ENCODE assay signal across 33 cellular contexts in genomic region chr2:72927066-72927465, GRCh38. TPM values are rescaled to one million over a fixed set of nuclear protein-coding genes. Genes with fewer than 3 reads are reported as not detected.
"Had no signal": no experiment of that assay in that cellular context is flagged by ENCODE, and none has a peak within 500 bp of the region (broad histone marks: within the 10 kb centered on the region; RNA-seq: fewer than 3 reads in every experiment).

No MANE protein-coding gene starts in this region.

- ATAC-seq: effector memory CD8-positive, alpha-beta T cell; esophagus mucosa; gastrocnemius medialis; heart right ventricle; left cardiac atrium; left lung; left ventricle myocardium superior; lower lobe of right lung; mucosa of descending colon had no signal

- DNase-seq: colonic mucosa; cortex of kidney; effector CD8-positive, alpha-beta T cell; effector memory CD8-positive, alpha-beta T cell; erythroblast; esophagus squamous epithelium; foreskin fibroblast; foreskin melanocyte; glutamatergic neuron; head of caudate nucleus; heart right ventricle; hippocampal formation; left cardiac atrium; left lung; left ventricle myocardium superior; lower lobe of right lung; mesenchymal stem cell; mucosa of descending colon; naive B cell had no signal

- H3K27ac Mint-ChIP-seq: dendritic cell treated with granulocyte-macrophage colony-stimulating factor and Interleukin-4, amounts not matched to agents 40 ng/mL and 50 ng/mL, for 4 days; effector memory CD8-positive, alpha-beta T cell; endodermal cell; mesothelial cell of epicardium; naive B cell had no signal

- FAIRE-seq: endometrium, islet of Langerhans had no signal

- H3K9me3 ChIP-seq: colonic mucosa, esophagus squamous epithelium, gastrocnemius medialis, heart right ventricle, left lung, lower lobe of right lung, mucosa of descending colon had no signal

- H3K4me3 Mint-ChIP-seq: dendritic cell treated with granulocyte-macrophage colony-stimulating factor and Interleukin-4, amounts not matched to agents 40 ng/mL and 50 ng/mL, for 4 days; effector memory CD8-positive, alpha-beta T cell; endodermal cell; mesothelial cell of epicardium; naive B cell had no signal

- H3K36me3 ChIP-seq: colonic mucosa, esophagus squamous epithelium, gastrocnemius medialis, heart right ventricle, left lung, lower lobe of right lung had no signal

- H3K4me3 ChIP-seq: colonic mucosa, esophagus squamous epithelium, gastrocnemius medialis, heart right ventricle, left lung, lower lobe of right lung, mucosa of descending colon had no signal

- H3K27ac ChIP-seq: colonic mucosa, epithelial cell of prostate, esophagus squamous epithelium, gastrocnemius medialis, heart right ventricle, left lung, lower lobe of right lung had no signal

- H3K9me3 Mint-ChIP-seq: dendritic cell treated with granulocyte-macrophage colony-stimulating factor and Interleukin-4, amounts not matched to agents 40 ng/mL and 50 ng/mL, for 4 days; effector memory CD8-positive, alpha-beta T cell; mesothelial cell of epicardium; naive B cell had no signal

RNA-seq across cellular contexts. Expression of gene EMX1, which starts 9.7 kb away (rescaled TPM):
- total RNA-seq: dermis microvascular lymphatic vessel endothelial cell, esophagus mucosa, gastrocnemius medialis, glomerular endothelial cell, heart right ventricle, left cardiac atrium, left lung, left ventricle myocardium superior, lower lobe of right lung, lung microvascular endothelial cell, mesenteric fat pad, mesothelial cell of epicardium, myocyte had no signal
- polyA plus RNA-seq: keratinocyte had no signal
